In genomic region chr17:80382446-80382845, GRCh38 we compare ENCODE assay signal across 21 cellular contexts.
"Had no signal": no experiment of that assay in that cellular context is flagged by ENCODE, and none has a peak within 500 bp of the region (broad histone marks: within the 10 kb centered on the region; RNA-seq: fewer than 3 reads in every experiment).

No MANE protein-coding gene starts in this region.

- H3K27me3 ChIP-seq: body of pancreas, colonic mucosa, neutrophil, right lobe of liver, upper lobe of right lung had no signal

- FAIRE-seq: frontal cortex had no signal

- H3K4me3 Mint-ChIP-seq: activated CD8-positive, alpha-beta memory T cell treated with anti-CD3 and anti-CD28 coated beads, Interleukin-2, amount 10 ng/mL, durations not matched to agents 7 days and 5 days; activated naive CD8-positive, alpha-beta T cell treated with anti-CD3 and anti-CD28 coated beads for 36 hours; natural killer cell treated with Interleukin-12 subunit alpha and Interleukin-12 subunit beta and Interleukin-15 and Interleukin-18, amount 100 ng/mL, for 72 hours; stimulated activated effector memory CD8-positive, alpha-beta T cell treated with anti-CD3 and anti-CD28 coated beads, Interleukin-12 subunit alpha, Interleukin-12 subunit beta, amount 100 ng/mL, for 72 hours had no signal

- H2AFZ ChIP-seq: parathyroid adenoma had no signal

- H3K9me3 Mint-ChIP-seq: activated naive CD8-positive, alpha-beta T cell treated with anti-CD3 and anti-CD28 coated beads for 36 hours; natural killer cell treated with Interleukin-12 subunit alpha and Interleukin-12 subunit beta and Interleukin-15 and Interleukin-18, amount 100 ng/mL, for 72 hours; stimulated activated effector memory CD8-positive, alpha-beta T cell treated with anti-CD3 and anti-CD28 coated beads, Interleukin-12 subunit alpha, Interleukin-12 subunit beta, amount 100 ng/mL, for 72 hours had no signal

- H3K4me3 ChIP-seq: body of pancreas, colonic mucosa, lower lobe of right lung, right lobe of liver, thoracic aorta, upper lobe of right lung had no signal

- H3K4me1 ChIP-seq: body of pancreas, colonic mucosa, lower lobe of right lung, right lobe of liver, upper lobe of right lung had no signal

- ATAC-seq: activated CD4-positive, CD25-positive, alpha-beta regulatory T cell treated with anti-CD3 and anti-CD28 coated beads, Interleukin-2, amount 50 U/mL, for 24 hours; activated CD8-positive, alpha-beta memory T cell treated with anti-CD3 and anti-CD28 coated beads, Interleukin-2, amount 10 ng/mL, durations not matched to agents 7 days and 5 days; body of pancreas; left colon; lower lobe of right lung; natural killer cell treated with Interleukin-12 subunit alpha and Interleukin-12 subunit beta and Interleukin-15 and Interleukin-18, amount 100 ng/mL, for 72 hours; right lobe of liver; stimulated activated effector memory CD8-positive, alpha-beta T cell treated with anti-CD3 and anti-CD28 coated beads, Interleukin-12 subunit alpha, Interleukin-12 subunit beta, amount 100 ng/mL, for 72 hours; upper lobe of right lung had no signal

- H3K9me3 ChIP-seq: body of pancreas, colonic mucosa, lower lobe of right lung, neutrophil, right lobe of liver, thoracic aorta, upper lobe of right lung had no signal

- H3K9ac ChIP-seq: parathyroid adenoma had no signal

- H3K27ac ChIP-seq: body of pancreas, colonic mucosa, lower lobe of right lung, neutrophil, right lobe of liver, thoracic aorta, upper lobe of right lung had no signal

- H3K27me3 Mint-ChIP-seq: activated CD8-positive, alpha-beta memory T cell treated with anti-CD3 and anti-CD28 coated beads, Interleukin-2, amount 10 ng/mL, durations not matched to agents 7 days and 5 days; activated naive CD8-positive, alpha-beta T cell treated with anti-CD3 and anti-CD28 coated beads for 36 hours; natural killer cell treated with Interleukin-12 subunit alpha and Interleukin-12 subunit beta and Interleukin-15 and Interleukin-18, amount 100 ng/mL, for 72 hours had no signal

- DNase-seq: activated CD4-positive, alpha-beta T cell treated with anti-CD3 and anti-CD28 coated beads, Interleukin-2, amount 50 U/mL, for 1 hour; activated CD8-positive, alpha-beta memory T cell treated with anti-CD3 and anti-CD28 coated beads, Interleukin-2, amount 10 ng/mL, durations not matched to agents 7 days and 5 days; activated gamma-delta T cell; activated naive CD8-positive, alpha-beta T cell treated with anti-CD3 and anti-CD28 coated beads for 36 hours; body of pancreas; caudate nucleus; colonic mucosa; hypothalamus; islet precursor cell; left colon; lower lobe of right lung; right lobe of liver; stimulated activated CD4-positive, alpha-beta T cell treated with anti-CD3 and anti-CD28 coated beads, Interleukin-4, amount 100 ng/mL, for 24 hours; upper lobe of right lung had no signal
